ENCODE assay signal across 16 cellular contexts in genomic region chr13:50355797-50356196, GRCh38.
DNase-seq lines count a peak whose midpoint lies in the region; ATAC-seq and TF ChIP-seq lines count a peak whose summit lies in the region.
"Had no signal": no experiment of that assay in that cellular context is flagged by ENCODE, and none has a peak within 500 bp of the region (broad histone marks: within the 10 kb centered on the region; RNA-seq: fewer than 3 reads in every experiment).

No MANE protein-coding gene starts in this region.

- peak overlapping the region; percentile 51 for H2AFZ ChIP-seq in Karpas-422 (ENCODE audit: low read length)
- no peak overlapping the region for H2AFZ ChIP-seq in neural progenitor cell (replicated peaks)

- intact Hi-C loops in lower lobe of right lung (cut with DNase I) = no loop called here

- H3K36me3 ChIP-seq in Karpas-422 (ENCODE audit: insufficient read depth, low read length) (no peaks in the 10 kb centered on the region), neural progenitor cell (no peaks in the 10 kb centered on the region), lower lobe of right lung (no peaks in the 10 kb centered on the region)
- H3K36me3 ChIP-seq: cardiac muscle cell, MG63 had no signal

- peaks cover 3% of the 10 kb centered on the region for H3K36me3 Mint-ChIP-seq in activated CD8-positive, alpha-beta memory T cell treated with anti-CD3 and anti-CD28 coated beads, Interleukin-2, amount 10 ng/mL, durations not matched to agents 7 days and 5 days
- no peaks in the 10 kb centered on the region for H3K36me3 Mint-ChIP-seq in stimulated activated naive B cell treated with anti-CD40 and anti-IgM and Interleukin-4, amounts not matched to agents 10 μg/mL and 1 μg/mL and 100 μg/mL, for 72 hours
- no peaks in the 10 kb centered on the region for H3K36me3 Mint-ChIP-seq in neural progenitor cell

- no peaks in the 10 kb centered on the region for H3K9me2 ChIP-seq in Karpas-422 (replicated peaks; ENCODE audit: insufficient read depth, low read length)

- CTCF ChIA-PET in activated CD8-positive, alpha-beta memory T cell treated with anti-CD3 and anti-CD28 coated beads, Interleukin-2, amount 10 ng/mL, durations not matched to agents 7 days and 5 days (lab: Charles Lee) = interaction anchor here (0.6 to 1.3 kb wide), 2 partner anchors 9 to 381 kb away, joined by 3 to 4 read pairs; no protein-coding TSS in a partner anchor

- H3K27ac ChIP-seq in Karpas-422 (ENCODE audit: low read length) (no peak overlapping the region), neural progenitor cell (no peak overlapping the region), lower lobe of right lung (no peak overlapping the region)
- H3K27ac ChIP-seq: cardiac muscle cell had no signal

- ATAC-seq in activated CD8-positive, alpha-beta memory T cell treated with anti-CD3 and anti-CD28 coated beads, Interleukin-2, amount 10 ng/mL, durations not matched to agents 7 days and 5 days = peak; percentile 51
- ATAC-seq in GM21737 (IDR thresholded peaks at IDR 0.05; ENCODE audit: unreplicated experiment) (peak; percentile 52), lower lobe of right lung (no peak)
- ATAC-seq in stimulated activated naive B cell treated with anti-CD40 and anti-IgM and Interleukin-4, amounts not matched to agents 10 μg/mL and 1 μg/mL and 100 μg/mL, for 72 hours (replicated peaks) = peak; percentile 78 to 88

- H3K4me3 Mint-ChIP-seq in activated CD8-positive, alpha-beta memory T cell treated with anti-CD3 and anti-CD28 coated beads, Interleukin-2, amount 10 ng/mL, durations not matched to agents 7 days and 5 days = no peak overlapping the region
- no peak overlapping the region for H3K4me3 Mint-ChIP-seq in stimulated activated naive B cell treated with anti-CD40 and anti-IgM and Interleukin-4, amounts not matched to agents 10 μg/mL and 1 μg/mL and 100 μg/mL, for 72 hours
- no peak overlapping the region for H3K4me3 Mint-ChIP-seq in neural progenitor cell
- H3K4me3 Mint-ChIP-seq: activated naive CD4-positive, alpha-beta T cell treated with anti-CD3 and anti-CD28 coated beads for 36 hours had no signal

- H3K9me3 ChIP-seq in Karpas-422 (ENCODE audit: low read length) (no peaks in the 10 kb centered on the region), neural progenitor cell (ENCODE audit: low read depth) (no peaks in the 10 kb centered on the region), lower lobe of right lung (no peaks in the 10 kb centered on the region)
- H3K9me3 ChIP-seq: MG63 had no signal

- no peaks in the 10 kb centered on the region for H3K27me3 ChIP-seq in Karpas-422 (ENCODE audit: low read length)
- H3K27me3 ChIP-seq in neural progenitor cell = no peaks in the 10 kb centered on the region
- H3K27me3 ChIP-seq in lower lobe of right lung (ENCODE audit: low read depth) = no peaks in the 10 kb centered on the region
- H3K27me3 ChIP-seq: MG63 had no signal

- H3K27ac Mint-ChIP-seq in activated CD8-positive, alpha-beta memory T cell treated with anti-CD3 and anti-CD28 coated beads, Interleukin-2, amount 10 ng/mL, durations not matched to agents 7 days and 5 days = no peak overlapping the region
- no peak overlapping the region for H3K27ac Mint-ChIP-seq in stimulated activated naive B cell treated with anti-CD40 and anti-IgM and Interleukin-4, amounts not matched to agents 10 μg/mL and 1 μg/mL and 100 μg/mL, for 72 hours
- H3K27ac Mint-ChIP-seq in neural progenitor cell = no peak overlapping the region
- H3K27ac Mint-ChIP-seq: activated naive CD4-positive, alpha-beta T cell treated with anti-CD3 and anti-CD28 coated beads for 36 hours had no signal

- TF ChIP-seq CTCF in neural progenitor cell (IDR thresholded peaks at IDR 0.05) (no peak), lower lobe of right lung (IDR thresholded peaks at IDR 0.05) (no peak)

- H3K79me2 ChIP-seq in Karpas-422 (ENCODE audit: low read length) = no peaks in the 10 kb centered on the region
- no peaks in the 10 kb centered on the region for H3K79me2 ChIP-seq in neural progenitor cell (ENCODE audit: low read depth)

- peaks cover 57% of the 10 kb centered on the region for H3K27me3 Mint-ChIP-seq in activated CD8-positive, alpha-beta memory T cell treated with anti-CD3 and anti-CD28 coated beads, Interleukin-2, amount 10 ng/mL, durations not matched to agents 7 days and 5 days
- H3K27me3 Mint-ChIP-seq in stimulated activated naive B cell treated with anti-CD40 and anti-IgM and Interleukin-4, amounts not matched to agents 10 μg/mL and 1 μg/mL and 100 μg/mL, for 72 hours = no peaks in the 10 kb centered on the region
- H3K27me3 Mint-ChIP-seq in neural progenitor cell (ENCODE audit: insufficient read depth, low read depth) = peaks cover 3% of the 10 kb centered on the region

- H3K4me2 ChIP-seq in Karpas-422 (ENCODE audit: low read depth, low read length, poor library complexity, severe bottlenecking) = peak overlapping the region; percentile 14
- H3K4me2 ChIP-seq in neural progenitor cell = no peak overlapping the region

- no peaks in the 10 kb centered on the region for H3K9me3 Mint-ChIP-seq in activated CD8-positive, alpha-beta memory T cell treated with anti-CD3 and anti-CD28 coated beads, Interleukin-2, amount 10 ng/mL, durations not matched to agents 7 days and 5 days (ENCODE audit: low read depth)
- H3K9me3 Mint-ChIP-seq in stimulated activated naive B cell treated with anti-CD40 and anti-IgM and Interleukin-4, amounts not matched to agents 10 μg/mL and 1 μg/mL and 100 μg/mL, for 72 hours = no peaks in the 10 kb centered on the region
- H3K9me3 Mint-ChIP-seq in neural progenitor cell = no peaks in the 10 kb centered on the region
- H3K9me3 Mint-ChIP-seq: activated naive CD4-positive, alpha-beta T cell treated with anti-CD3 and anti-CD28 coated beads for 36 hours had no signal

- DNase-seq in activated CD8-positive, alpha-beta memory T cell treated with anti-CD3 and anti-CD28 coated beads, Interleukin-2, amount 10 ng/mL, durations not matched to agents 7 days and 5 days = peak; percentile 45
- DNase-seq in activated CD8-positive, alpha-beta memory T cell treated with anti-CD3 and anti-CD28 coated beads for 24 hours = no peak
- DNase-seq in Karpas-422 = no peak
- DNase-seq in stimulated activated naive B cell treated with anti-CD40 and anti-IgM and Interleukin-4, amounts not matched to agents 10 μg/mL and 1 μg/mL and 100 μg/mL, for 72 hours = peak; percentile 26
- no peak for DNase-seq in GM19238 (ENCODE audit: insufficient read length, low spot score)
- DNase-seq in neural progenitor cell (ENCODE audit: low spot score) = no peak
- DNase-seq in lower lobe of right lung = no peak
- DNase-seq: ACHN; activated naive CD4-positive, alpha-beta T cell treated with anti-CD3 and anti-CD28 coated beads for 36 hours; MG63; midbrain; NCI-H2081; NCI-H748 treated with DMSO at 0.1 percent for 48 hours; Right ventricle myocardium superior had no signal

- H3F3A ChIP-seq in neural progenitor cell (ENCODE audit: low read depth) = no peaks in the 10 kb centered on the region

- H3K4me3 ChIP-seq in Karpas-422 (ENCODE audit: low read length) (no peak overlapping the region), neural progenitor cell (no peak overlapping the region), lower lobe of right lung (no peak overlapping the region)
- H3K4me3 ChIP-seq: cardiac muscle cell, MG63 had no signal

- H3K4me1 Mint-ChIP-seq in activated CD8-positive, alpha-beta memory T cell treated with anti-CD3 and anti-CD28 coated beads, Interleukin-2, amount 10 ng/mL, durations not matched to agents 7 days and 5 days = peaks cover 49% of the 10 kb centered on the region
- H3K4me1 Mint-ChIP-seq in stimulated activated naive B cell treated with anti-CD40 and anti-IgM and Interleukin-4, amounts not matched to agents 10 μg/mL and 1 μg/mL and 100 μg/mL, for 72 hours = peaks cover 30 to 59% of the 10 kb centered on the region in 2 donors
- H3K4me1 Mint-ChIP-seq in neural progenitor cell = peaks cover 30% of the 10 kb centered on the region

- H4K20me1 ChIP-seq in Karpas-422 (ENCODE audit: insufficient read depth, low read depth, low read length) = no peaks in the 10 kb centered on the region
- no peaks in the 10 kb centered on the region for H4K20me1 ChIP-seq in neural progenitor cell (ENCODE audit: low read depth)

- peaks cover 48% of the 10 kb centered on the region for H3K4me1 ChIP-seq in Karpas-422 (ENCODE audit: low read length)
- H3K4me1 ChIP-seq in neural progenitor cell = no peaks in the 10 kb centered on the region
- H3K4me1 ChIP-seq in lower lobe of right lung = peaks cover 29% of the 10 kb centered on the region

- H3K9ac ChIP-seq in Karpas-422 (ENCODE audit: low read length) (no peak overlapping the region), neural progenitor cell (no peak overlapping the region)

Comparison
In these comparisons a context has a peak if more than half of its experiments do, and no peak if none do; other contexts are left out.
1. DNase-seq: peak in activated CD8-positive, alpha-beta memory T cell treated with anti-CD3 and anti-CD28 coated beads, Interleukin-2, amount 10 ng/mL, durations not matched to agents 7 days and 5 days (single experiment) and stimulated activated naive B cell treated with anti-CD40 and anti-IgM and Interleukin-4, amounts not matched to agents 10 μg/mL and 1 μg/mL and 100 μg/mL, for 72 hours (single experiment); none in activated CD8-positive, alpha-beta memory T cell treated with anti-CD3 and anti-CD28 coated beads for 24 hours (single experiment), Karpas-422 (single experiment), GM19238 (single experiment), neural progenitor cell (single experiment) and lower lobe of right lung (single experiment).
2. ATAC-seq: peak in activated CD8-positive, alpha-beta memory T cell treated with anti-CD3 and anti-CD28 coated beads, Interleukin-2, amount 10 ng/mL, durations not matched to agents 7 days and 5 days (single experiment), GM21737 (single experiment) and stimulated activated naive B cell treated with anti-CD40 and anti-IgM and Interleukin-4, amounts not matched to agents 10 μg/mL and 1 μg/mL and 100 μg/mL, for 72 hours (2 of 2); none in lower lobe of right lung (0 of 2).